Comparison of ENCODE assay signal across 8 cellular contexts in genomic region chrX:131792789-131793462, GRCh38.
A peak's percentile ranks its signal among the peaks of the same experiment; 100 is the strongest.
DNase-seq lines count a peak whose midpoint lies in the region; ATAC-seq and TF ChIP-seq lines count a peak whose summit lies in the region.

No MANE protein-coding gene starts in this region.

- TF ChIP-seq EP300 in stomach (IDR thresholded peaks at IDR 0.05): no peak

- no peak overlapping the region for H3K27ac ChIP-seq in RWPE1
- peak overlapping the region in 3 of 5 donors; percentile 22 to 82 (median 80) for H3K27ac ChIP-seq in stomach

- ATAC-seq in HG02763 (IDR thresholded peaks at IDR 0.05; ENCODE audit: unreplicated experiment) (peak; percentile 53), HG02973 (IDR thresholded peaks at IDR 0.05; ENCODE audit: unreplicated experiment) (no peak)

- 49 to 87% (median 84%) methylated on average over 13 to 15 of the region's 15 CpGs for WGBS in stomach, 5 donors

- peaks cover 0 to 12% (median 6%) of the 10 kb centered on the region in 4 donors for H3K4me1 ChIP-seq in stomach

- TF ChIP-seq CTCF in RWPE1 (conservative IDR thresholded peaks at IDR 0.05; ENCODE audit: low read depth) (no peak), fibroblast of mammary gland (conservative IDR thresholded peaks at IDR 0.05; ENCODE audit: control insufficient read depth, insufficient read depth, low read depth, low read length) (peak; percentile 44), stomach (IDR thresholded peaks at IDR 0.05) (peak in 2 of 7 experiments; percentile 44 to 51)

- no peaks in the 10 kb centered on the region for H3K36me3 ChIP-seq in stomach

- in situ Hi-C loops in G401 (cut with HindIII; ENCODE audit: low sequenced_read_pairs): no loop called here

- DNase-seq in G401 (ENCODE audit: low spot score) (peak; percentile 49), RWPE1 (ENCODE audit: low spot score) (peak; percentile 16), fibroblast of mammary gland (ENCODE audit: low read depth) (peak; percentile 94), stomach (peak; percentile 89), NCI-H82 treated with DMSO at 0.1 percent for 48 hours (lab: John Stamatoyannopoulos, UW; ENCODE audit: unreplicated experiment) (no peak), NCI-H1694 (lab: John Stamatoyannopoulos, UW) (no peak)

- CTCF ChIA-PET in RWPE1 (lab: Yijun Ruan, JAX): no interaction called here

- no peak for TF ChIP-seq POLR2A in stomach (IDR thresholded peaks at IDR 0.05)

- peak overlapping the region; percentile 41 for H3K4me3 ChIP-seq in fibroblast of mammary gland (ENCODE audit: control insufficient read depth, low read depth, low read length)
- H3K4me3 ChIP-seq in stomach: peak overlapping the region in 2 of 4 donors; percentile 42 to 56

- peaks cover 0 to 3% (median 1%) of the 10 kb centered on the region in 3 donors for H3K27me3 ChIP-seq in stomach

- H3K9me3 ChIP-seq in stomach: no peaks in the 10 kb centered on the region

- intact Hi-C loops in stomach (cut with DNase I; ENCODE audit: low total_unique reads): no loop called here

- POLR2A ChIA-PET in RWPE1 (lab: Yijun Ruan, JAX; ENCODE audit: low non-redundant PET): no interaction called here

Comparison
In these comparisons a context has a peak if more than half of its experiments do, and no peak if none do; other contexts are left out.
1. DNase-seq: peak in G401 (single experiment), RWPE1 (single experiment), fibroblast of mammary gland (single experiment) and stomach (single experiment); none in NCI-H82 treated with DMSO at 0.1 percent for 48 hours (single experiment) and NCI-H1694 (single experiment).